1 cellular context compared by ENCODE assay signal in the genomic region with DNA sequence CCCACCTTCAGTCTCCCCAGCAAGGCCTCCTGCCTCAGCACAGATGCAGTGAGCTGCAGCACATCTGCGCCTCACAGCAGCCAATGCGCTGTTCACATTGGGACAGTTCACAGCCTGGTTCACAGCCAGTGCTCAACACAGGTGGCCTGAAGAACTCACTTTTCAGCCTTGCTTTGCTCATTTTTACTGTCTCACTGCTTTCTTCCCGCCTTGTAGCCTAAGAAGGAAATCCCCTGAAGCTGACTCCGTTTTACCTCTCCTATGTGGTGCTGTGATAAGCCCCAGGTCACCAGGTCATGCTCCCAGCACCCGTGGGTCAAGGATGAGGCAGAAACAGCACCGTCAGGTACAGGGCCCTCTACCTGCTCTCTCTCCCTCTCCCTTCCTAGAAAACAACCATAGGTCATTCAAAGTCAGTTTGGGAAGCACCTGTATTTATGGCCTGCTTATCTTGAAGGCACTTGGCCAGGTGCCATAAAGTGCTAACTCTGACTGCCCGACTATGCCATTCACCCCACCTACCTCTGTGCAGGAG.
TF ChIP-seq lines count a peak whose summit lies in the region.

No MANE protein-coding gene starts in this region.

TF ChIP-seq in IMR-90, 13 proteins besides CTCF, POLR2A, EP300 and RAD21:
- TF ChIP-seq FOS (IDR thresholded peaks at IDR 0.05; ENCODE audit: low read depth, low read length) (no peak), RCOR1 (IDR thresholded peaks at IDR 0.05; ENCODE audit: insufficient replicate concordance, low read length) (no peak), MAFK (IDR thresholded peaks at IDR 0.05; ENCODE audit: low read depth, low read length) (no peak), SMC3 (IDR thresholded peaks at IDR 0.05; ENCODE audit: low read depth, low read length) (no peak), NFE2L2 (IDR thresholded peaks at IDR 0.05; ENCODE audit: low read depth, low read length) (no peak), MXI1 (IDR thresholded peaks at IDR 0.05; ENCODE audit: borderline replicate concordance, low read depth, low read length) (no peak), BHLHE40 (IDR thresholded peaks at IDR 0.05; ENCODE audit: low read depth, low read length) (no peak), CEBPB (IDR thresholded peaks at IDR 0.05; ENCODE audit: low read depth, low read length) (no peak), CHD1 (IDR thresholded peaks at IDR 0.05; ENCODE audit: low read depth, low read length) (no peak), MAZ (IDR thresholded peaks at IDR 0.05; ENCODE audit: borderline replicate concordance, low read depth, low read length) (no peak), RFX5 (IDR thresholded peaks at IDR 0.05; ENCODE audit: low read depth, low read length) (no peak)
- TF ChIP-seq, protein P1, sequence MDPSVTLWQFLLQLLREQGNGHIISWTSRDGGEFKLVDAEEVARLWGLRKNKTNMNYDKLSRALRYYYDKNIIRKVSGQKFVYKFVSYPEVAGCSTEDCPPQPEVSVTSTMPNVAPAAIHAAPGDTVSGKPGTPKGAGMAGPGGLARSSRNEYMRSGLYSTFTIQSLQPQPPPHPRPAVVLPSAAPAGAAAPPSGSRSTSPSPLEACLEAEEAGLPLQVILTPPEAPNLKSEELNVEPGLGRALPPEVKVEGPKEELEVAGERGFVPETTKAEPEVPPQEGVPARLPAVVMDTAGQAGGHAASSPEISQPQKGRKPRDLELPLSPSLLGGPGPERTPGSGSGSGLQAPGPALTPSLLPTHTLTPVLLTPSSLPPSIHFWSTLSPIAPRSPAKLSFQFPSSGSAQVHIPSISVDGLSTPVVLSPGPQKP (IDR thresholded peaks at IDR 0.05; ENCODE audit: borderline replicate concordance, low read depth, low read length): no peak
- TF ChIP-seq, protein P2, sequence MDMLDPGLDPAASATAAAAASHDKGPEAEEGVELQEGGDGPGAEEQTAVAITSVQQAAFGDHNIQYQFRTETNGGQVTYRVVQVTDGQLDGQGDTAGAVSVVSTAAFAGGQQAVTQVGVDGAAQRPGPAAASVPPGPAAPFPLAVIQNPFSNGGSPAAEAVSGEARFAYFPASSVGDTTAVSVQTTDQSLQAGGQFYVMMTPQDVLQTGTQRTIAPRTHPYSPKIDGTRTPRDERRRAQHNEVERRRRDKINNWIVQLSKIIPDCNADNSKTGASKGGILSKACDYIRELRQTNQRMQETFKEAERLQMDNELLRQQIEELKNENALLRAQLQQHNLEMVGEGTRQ (IDR thresholded peaks at IDR 0.05; ENCODE audit: low read depth, low read length): no peak
TF ChIP-seq in IMR-90: peak in this region for 0.
